In the genomic region with DNA sequence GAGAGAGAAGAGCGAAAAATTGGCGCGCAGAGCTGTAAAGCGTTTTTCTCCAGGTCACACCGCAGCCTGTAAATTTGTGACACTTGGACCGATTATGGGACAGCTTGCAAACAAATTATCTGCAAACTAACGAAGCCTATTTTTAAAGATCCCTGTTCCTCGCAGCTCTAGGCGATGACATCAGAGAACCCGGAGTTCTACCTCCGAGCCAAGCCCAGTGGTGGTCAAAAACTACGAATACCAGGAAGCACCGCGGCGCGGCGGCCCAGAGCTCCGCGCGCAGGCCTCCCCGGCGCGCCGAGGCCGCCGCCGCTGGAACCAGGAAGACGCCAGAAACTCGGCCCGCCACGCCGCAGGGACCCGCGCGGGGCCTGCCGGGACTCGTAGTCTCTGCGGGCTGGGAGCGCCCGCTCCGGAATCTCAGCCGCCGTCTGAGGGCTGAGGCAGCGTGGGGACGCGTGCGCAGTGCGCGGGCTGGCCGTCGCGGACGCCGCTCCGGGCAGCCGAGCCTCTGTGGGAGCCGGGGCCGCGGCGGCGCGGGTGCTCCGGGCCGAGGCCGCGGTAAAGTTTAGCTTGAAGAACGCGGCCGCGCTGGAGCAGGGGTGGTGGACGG, we compare ENCODE assay signal across 8 cellular contexts. TPM values are rescaled to one million over a fixed set of nuclear protein-coding genes. Genes with fewer than 3 reads are reported as not detected.
DNase-seq lines count a peak whose midpoint lies in the region; ATAC-seq and TF ChIP-seq lines count a peak whose summit lies in the region.

A gene (plus strand): TSS at position 463 of the 613 bp plus-strand sequence. CDS start 18,493 bp downstream, outside the sequence.

- H3K79me2 ChIP-seq in parathyroid adenoma = peaks cover 2% of the 10 kb centered on the region

- 0 to 1% (median 1%) methylated on average over 29 to 71 of the region's 71 CpGs for WGBS in heart left ventricle, 4 donors
- WGBS in thyroid gland, 2 donors = 1% methylated on average over 11 to 23 of the region's 71 CpGs

- H3K4me1 ChIP-seq in heart left ventricle = peaks cover 0 to 67% (median 40%) of the 10 kb centered on the region in 12 donors
- H3K4me1 ChIP-seq in parathyroid adenoma = no peaks in the 10 kb centered on the region
- H3K4me1 ChIP-seq in thyroid gland = peaks cover 6 to 19% of the 10 kb centered on the region in 2 donors

- peak within 1 kb of the TSS; percentile 87 for H2AFZ ChIP-seq in parathyroid adenoma

- H3K27ac ChIP-seq in heart left ventricle = peak within 1 kb of the TSS; percentile 94 to 99 (median 98)
- peak within 1 kb of the TSS; percentile 77 for H3K27ac ChIP-seq in parathyroid adenoma
- H3K27ac ChIP-seq in thyroid gland = peak within 1 kb of the TSS; percentile 96 to 98 (median 98)

- H3K4me2 ChIP-seq in parathyroid adenoma (ENCODE audit: low read length) = peak within 1 kb of the TSS; percentile 85

- H3K9ac ChIP-seq in parathyroid adenoma = no peak within 1 kb of the TSS

- DNase-seq in GM04504 (ENCODE audit: low read depth) (peak; percentile 89), NCI-H1105 (lab: John Stamatoyannopoulos, UW) (peak; percentile 65), T-helper 1 cell (peak; percentile 85 to 94 (median 89)), amniotic epithelial cell (ENCODE audit: low read depth) (peak; percentile 93), heart left ventricle (peak; percentile 96 to 98 (median 97)), thyroid gland (peak; percentile 95 to 96)

- intact Hi-C loops in heart left ventricle (cut with DNase I) = loop anchor here in 2 of 10 donors (1.0 to 10.0 kb wide), 3 partner anchors 33 to 610 kb away; a partner anchor contains a TSS
- intact Hi-C loops in thyroid gland (cut with DNase I) = no loop called here

- H3K9me3 ChIP-seq in heart left ventricle = no peaks in the 10 kb centered on the region
- no peaks in the 10 kb centered on the region for H3K9me3 ChIP-seq in parathyroid adenoma (ENCODE audit: control insufficient read depth, low read length)
- H3K9me3 ChIP-seq in thyroid gland = no peaks in the 10 kb centered on the region

- H3K36me3 ChIP-seq in heart left ventricle (no peaks in the 10 kb centered on the region), parathyroid adenoma (ENCODE audit: control insufficient read depth, insufficient read depth, low read length) (no peaks in the 10 kb centered on the region), thyroid gland (no peaks in the 10 kb centered on the region)

- TF ChIP-seq POLR2A in heart left ventricle (IDR thresholded peaks at IDR 0.05) (peak in 1 of 2 donors; percentile 97), thyroid gland (IDR thresholded peaks at IDR 0.05) (peak; percentile 63 to 90)

- H3K27me3 ChIP-seq in heart left ventricle (peaks cover 0 to 6% (median 0%) of the 10 kb centered on the region in 9 donors), parathyroid adenoma (ENCODE audit: control insufficient read depth, insufficient read depth, low read length) (no peaks in the 10 kb centered on the region), thyroid gland (no peaks in the 10 kb centered on the region)

- ATAC-seq in HG02623 (IDR thresholded peaks at IDR 0.05; ENCODE audit: unreplicated experiment) (peak; percentile 93), heart left ventricle (peak; percentile 87 to 97 (median 94))

- TF ChIP-seq CTCF in heart left ventricle (IDR thresholded peaks at IDR 0.05) (peak in 3 of 12 donors; percentile 8 to 40 (median 23)), parathyroid adenoma (IDR thresholded peaks at IDR 0.05) (no peak), thyroid gland (IDR thresholded peaks at IDR 0.05) (peak in 2 of 6 experiments; percentile 15 to 28)

- H3K4me3 ChIP-seq in heart left ventricle = peak within 1 kb of the TSS; percentile 68 to 95 (median 90)
- peak within 1 kb of the TSS; percentile 78 for H3K4me3 ChIP-seq in parathyroid adenoma (ENCODE audit: low read depth, low read length)
- H3K4me3 ChIP-seq in thyroid gland (replicated peaks in 1 of 3) = peak within 1 kb of the TSS; percentile 69 to 96 (median 80)

RNA-seq across cellular contexts. Expression of the gene that starts here (rescaled TPM):
- total RNA-seq in heart left ventricle = 10 to 100 TPM; 32.3 to 70.6 (median 44.7) TPM
- polyA plus RNA-seq in heart left ventricle = 10 to 100 TPM; 14.1 to 38.5 TPM
- 10 to 100 TPM; 39.3 to 50.9 (median 45.6) TPM for total RNA-seq in thyroid gland

Comparison
In these comparisons a context has a peak if more than half of its experiments do, and no peak if none do; other contexts are left out.
1. Peak in every context shown above with its lines: DNase-seq, ATAC-seq, H3K4me3 ChIP-seq and H3K27ac ChIP-seq.